Comparison of ENCODE assay signal across 15 cellular contexts in genomic region chr2:151106805-151107490, GRCh38.
"Had no signal": no experiment of that assay in that cellular context is flagged by ENCODE, and none has a peak within 500 bp of the region (broad histone marks: within the 10 kb centered on the region; RNA-seq: fewer than 3 reads in every experiment).

No MANE protein-coding gene starts in this region.

- H3K4me3 ChIP-seq: heart left ventricle, left ventricle myocardium inferior, sigmoid colon, suprapubic skin, upper lobe of left lung had no signal

- H3K27ac ChIP-seq: heart left ventricle, left ventricle myocardium inferior, sigmoid colon, suprapubic skin, upper lobe of left lung had no signal

- DNase-seq: activated CD4-positive, alpha-beta T cell treated with anti-CD3 and anti-CD28 coated beads, Interleukin-2, amount 50 U/mL, for 1 hour; activated T-cell treated with anti-CD3 and anti-CD28 coated beads for 4 hours; cerebellar nuclear complex; effector memory CD8-positive, alpha-beta T cell; foreskin melanocyte; heart left ventricle; islet precursor cell; left ventricle myocardium inferior; sigmoid colon; stimulated activated CD4-positive, alpha-beta T cell treated with anti-CD3 and anti-CD28 coated beads, Interleukin-12 subunit alpha, Interleukin-12 subunit beta, amount 100 ng/mL, for 4 hours; stimulated activated naive CD8-positive, alpha-beta T cell treated with anti-CD3 and anti-CD28 coated beads, Interleukin-15, Interleukin-2, amounts not matched to agents 100 U/mL and 50 U/mL, for 24 hours; T-helper 17 cell; upper lobe of left lung had no signal

- H3K27me3 ChIP-seq: heart left ventricle, sigmoid colon, suprapubic skin, upper lobe of left lung had no signal

- H3K36me3 ChIP-seq: heart left ventricle, left ventricle myocardium inferior, sigmoid colon, suprapubic skin, upper lobe of left lung had no signal

- H3K4me1 ChIP-seq: heart left ventricle, left ventricle myocardium inferior, sigmoid colon, upper lobe of left lung had no signal

- ATAC-seq: effector memory CD8-positive, alpha-beta T cell; heart left ventricle; stimulated activated naive CD8-positive, alpha-beta T cell treated with anti-CD3 and anti-CD28 coated beads, Interleukin-15, Interleukin-2, amounts not matched to agents 100 U/mL and 50 U/mL, for 24 hours; T-helper 17 cell; WTC11 had no signal
